In genomic region chr1:181319903-181320302, GRCh38 we compare ENCODE assay signal across 21 cellular contexts.
DNase-seq lines count a peak whose midpoint lies in the region; ATAC-seq, FAIRE-seq and TF ChIP-seq lines count a peak whose summit lies in the region.
"Had no signal": no experiment of that assay in that cellular context is flagged by ENCODE, and none has a peak within 500 bp of the region (broad histone marks: within the 10 kb centered on the region; RNA-seq: fewer than 3 reads in every experiment).

No MANE protein-coding gene starts in this region.

- 0% methylated on average over 3 of the region's 3 CpGs for WGBS in K562 (ENCODE audit: insufficient coverage, low coverage, missing lambda C conversion rate)
- WGBS in upper lobe of left lung, 2 donors = 56 to 85% methylated on average over 3 of the region's 3 CpGs

- H3K27ac ChIP-seq in K562 (ENCODE audit: extremely low read depth, low read depth, low read length) = no peak overlapping the region
- no peak overlapping the region for H3K27ac ChIP-seq in OCI-LY7 (ENCODE audit: low read depth, low read length, poor library complexity, severe bottlenecking)
- no peak overlapping the region for H3K27ac ChIP-seq in upper lobe of left lung
- H3K27ac ChIP-seq: BLaER1 treated with 17β-estradiol and CSF1 and Interleukin-3, amounts not matched to agents 10 nM and 100 nM; GM23248 had no signal

- peaks cover 13% of the 10 kb centered on the region for H3K4me1 Mint-ChIP-seq in activated CD8-positive, alpha-beta memory T cell treated with anti-CD3 and anti-CD28 coated beads, Interleukin-2, amount 10 ng/mL, durations not matched to agents 7 days and 5 days
- peaks cover 5% of the 10 kb centered on the region for H3K4me1 Mint-ChIP-seq in osteocyte (ENCODE audit: unreplicated experiment)
- H3K4me1 Mint-ChIP-seq: B cell had no signal

- no peaks in the 10 kb centered on the region for H3K79me2 ChIP-seq in K562 (ENCODE audit: control insufficient read depth, insufficient read depth, low read length)
- no peaks in the 10 kb centered on the region for H3K79me2 ChIP-seq in OCI-LY7 (ENCODE audit: insufficient read depth, low read depth, low read length)

- H3K9ac ChIP-seq in K562 (ENCODE audit: insufficient read depth in 1 of 2, low read depth in 2 of 2, low read length in 2 of 2) = no peak overlapping the region
- H3K9ac ChIP-seq: BLaER1 treated with 17β-estradiol and CSF1 and Interleukin-3, amounts not matched to agents 10 nM and 100 nM; GM23248 had no signal

- H4K20me1 ChIP-seq in K562 (replicated peaks; ENCODE audit: control insufficient read depth, insufficient read depth, low read length) = no peaks in the 10 kb centered on the region
- no peaks in the 10 kb centered on the region for H4K20me1 ChIP-seq in OCI-LY7 (ENCODE audit: insufficient read depth, low read length)
- H4K20me1 ChIP-seq: BLaER1 treated with 17β-estradiol and CSF1 and Interleukin-3, amounts not matched to agents 10 nM and 100 nM had no signal

- H3K36me3 Mint-ChIP-seq in activated CD8-positive, alpha-beta memory T cell treated with anti-CD3 and anti-CD28 coated beads, Interleukin-2, amount 10 ng/mL, durations not matched to agents 7 days and 5 days = no peaks in the 10 kb centered on the region
- H3K36me3 Mint-ChIP-seq in osteocyte (ENCODE audit: unreplicated experiment) = no peaks in the 10 kb centered on the region
- H3K36me3 Mint-ChIP-seq: CD8-positive, alpha-beta T cell had no signal

- no peaks in the 10 kb centered on the region for H3K9me2 ChIP-seq in OCI-LY7 (ENCODE audit: insufficient read depth, low read length)

- H3K4me1 ChIP-seq in K562 (replicated peaks in 1 of 2; ENCODE audit: control insufficient read depth in 2 of 2, insufficient read depth in 2 of 2, low read length in 2 of 2) = no peaks in the 10 kb centered on the region; a peak in 1 of 5 replicates
- H3K4me1 ChIP-seq in OCI-LY7 (ENCODE audit: insufficient read depth, low read length, poor library complexity, severe bottlenecking) = no peaks in the 10 kb centered on the region
- peaks cover 0 to 9% (median 0%) of the 10 kb centered on the region in 4 donors for H3K4me1 ChIP-seq in upper lobe of left lung

- FAIRE-seq in K562 (lab: Jason Lieb, UNC) = peak; percentile 6
- FAIRE-seq: GM12878, GM19239, H54, HTR-8/SVneo had no signal

- ATAC-seq in activated CD8-positive, alpha-beta memory T cell treated with anti-CD3 and anti-CD28 coated beads, Interleukin-2, amount 10 ng/mL, durations not matched to agents 7 days and 5 days = no peak
- no peak for ATAC-seq in K562
- ATAC-seq in upper lobe of left lung (ENCODE audit: low FRiP score in 2 of 2) = no peak
- ATAC-seq: CD8-positive, alpha-beta T cell; GM12878; HCT116 had no signal

- TF ChIP-seq CTCF in K562 (IDR thresholded peaks at IDR 0.05 in 2 of 3, conservative IDR thresholded peaks at IDR 0.05 in 1 of 3; ENCODE audit: insufficient read depth in 2 of 3, low read depth in 1 of 3, low read length in 3 of 3) = no peak
- no peak for TF ChIP-seq CTCF in osteocyte (IDR thresholded peaks at IDR 0.05)
- TF ChIP-seq CTCF in OCI-LY7 (conservative IDR thresholded peaks at IDR 0.05; ENCODE audit: low read length) = no peak
- no peak for TF ChIP-seq CTCF in upper lobe of left lung (IDR thresholded peaks at IDR 0.05)

- no peaks in the 10 kb centered on the region for H3K36me3 ChIP-seq in K562 (ENCODE audit: control insufficient read depth, insufficient read depth, low read length)
- no peaks in the 10 kb centered on the region for H3K36me3 ChIP-seq in OCI-LY7 (ENCODE audit: insufficient read depth, low read length)
- no peaks in the 10 kb centered on the region for H3K36me3 ChIP-seq in upper lobe of left lung
- H3K36me3 ChIP-seq: BLaER1 treated with 17β-estradiol and CSF1 and Interleukin-3, amounts not matched to agents 10 nM and 100 nM had no signal

- no peaks in the 10 kb centered on the region for H3K9me1 ChIP-seq in K562 (ENCODE audit: control insufficient read depth, insufficient read depth, low read length)

- H3K4me2 ChIP-seq in K562 (ENCODE audit: insufficient read depth, low read length) (no peak overlapping the region), OCI-LY7 (ENCODE audit: low read length) (no peak overlapping the region)
- H3K4me2 ChIP-seq: BLaER1 treated with 17β-estradiol and CSF1 and Interleukin-3, amounts not matched to agents 10 nM and 100 nM had no signal

- H3K9me3 Mint-ChIP-seq in activated CD8-positive, alpha-beta memory T cell treated with anti-CD3 and anti-CD28 coated beads, Interleukin-2, amount 10 ng/mL, durations not matched to agents 7 days and 5 days (ENCODE audit: low read depth) = no peaks in the 10 kb centered on the region
- no peaks in the 10 kb centered on the region for H3K9me3 Mint-ChIP-seq in osteocyte (ENCODE audit: unreplicated experiment)
- H3K9me3 Mint-ChIP-seq: CD8-positive, alpha-beta T cell; HFFc6 had no signal

- intact Hi-C loops in K562 (cut with micrococcal nuclease) = no loop called here
- intact Hi-C loops in OCI-LY7 (cut with micrococcal nuclease; ENCODE audit: unreplicated experiment) = no loop called here

- H3K27ac Mint-ChIP-seq in activated CD8-positive, alpha-beta memory T cell treated with anti-CD3 and anti-CD28 coated beads, Interleukin-2, amount 10 ng/mL, durations not matched to agents 7 days and 5 days = no peak overlapping the region
- no peak overlapping the region for H3K27ac Mint-ChIP-seq in osteocyte (ENCODE audit: unreplicated experiment)
- H3K27ac Mint-ChIP-seq: B cell; CD8-positive, alpha-beta T cell; HFFc6 had no signal

- POLR2A ChIA-PET in K562 (lab: Yijun Ruan, JAX) = interaction anchor here (0.7 to 1.0 kb wide), 2 partner anchors 9 to 44 kb away, joined by 3 read pairs; no protein-coding TSS in a partner anchor
- POLR2A ChIA-PET in OCI-LY7 (lab: Charles Lee) = no interaction called here

- H2AFZ ChIP-seq in K562 (ENCODE audit: low read depth, low read length) = no peak overlapping the region
- H2AFZ ChIP-seq in OCI-LY7 (ENCODE audit: low read length) = no peak overlapping the region
- H2AFZ ChIP-seq: GM23248 had no signal

- TF ChIP-seq EP300 in K562 (IDR thresholded peaks at IDR 0.05; ENCODE audit: low read length) = no peak
- no peak for TF ChIP-seq EP300 in upper lobe of left lung (IDR thresholded peaks at IDR 0.05)

- CTCF ChIA-PET in activated CD8-positive, alpha-beta memory T cell treated with anti-CD3 and anti-CD28 coated beads, Interleukin-2, amount 10 ng/mL, durations not matched to agents 7 days and 5 days (lab: Charles Lee) = interaction anchor here (0.7 kb wide), 1 partner anchor 90 kb away, joined by 3 read pairs; no protein-coding TSS in a partner anchor
- CTCF ChIA-PET in K562 (lab: Yijun Ruan, JAX; ENCODE audit: low intra/inter-chr PET ratio) = no interaction called here
- CTCF ChIA-PET in OCI-LY7 (lab: Charles Lee; ENCODE audit: unreplicated experiment) = no interaction called here

- no peak for TF ChIP-seq RAD21 in K562 (CRISPR knock-in tag; conservative IDR thresholded peaks at IDR 0.05 in 1 of 2, IDR thresholded peaks at IDR 0.05 in 1 of 2)

- H3K27me3 Mint-ChIP-seq in activated CD8-positive, alpha-beta memory T cell treated with anti-CD3 and anti-CD28 coated beads, Interleukin-2, amount 10 ng/mL, durations not matched to agents 7 days and 5 days = peaks cover 62% of the 10 kb centered on the region
- peaks cover 51% of the 10 kb centered on the region for H3K27me3 Mint-ChIP-seq in osteocyte (ENCODE audit: unreplicated experiment)

- no peaks in the 10 kb centered on the region for H3K9me3 ChIP-seq in K562 (replicated peaks; ENCODE audit: control insufficient read depth, insufficient read depth, low read depth, low read length)
- no peaks in the 10 kb centered on the region for H3K9me3 ChIP-seq in OCI-LY7 (ENCODE audit: low read length)
- no peaks in the 10 kb centered on the region for H3K9me3 ChIP-seq in upper lobe of left lung

- DNase-seq in activated CD8-positive, alpha-beta memory T cell treated with anti-CD3 and anti-CD28 coated beads, Interleukin-2, amount 10 ng/mL, durations not matched to agents 7 days and 5 days = peak; percentile 18
- DNase-seq in activated CD8-positive, alpha-beta memory T cell treated with anti-CD3 and anti-CD28 coated beads, Interleukin-2, amount 50 U/mL, for 48 hours = no peak
- DNase-seq in K562 (ENCODE audit: extremely low read depth in 1 of 4, low spot score in 3 of 4) (no peak), islet precursor cell (peak; percentile 34), osteocyte (ENCODE audit: extremely low spot score, unreplicated experiment) (peak; percentile 8), OCI-LY7 (ENCODE audit: low spot score) (no peak), upper lobe of left lung (no peak)
- DNase-seq: Calu3; CD8-positive, alpha-beta T cell; DMS79 treated with DMSO at 0.1 percent for 48 hours; EL; GM23248; HFFc6; IMR-90 had no signal

- H3K27me3 ChIP-seq in K562 (ENCODE audit: control insufficient read depth in 2 of 2, insufficient read depth in 2 of 2, low read length in 2 of 2) (peaks cover 18 to 27% of the 10 kb centered on the region in 2 experiments), upper lobe of left lung (peaks cover 0 to 12% (median 8%) of the 10 kb centered on the region in 4 donors)

- BruUV-seq in K562 (replicated peaks; lab: Mats Ljungman, UMichigan) (no TSS peak), OCI-LY7 (replicated peaks; lab: Mats Ljungman, UMichigan) (no TSS peak)

- H3K4me3 ChIP-seq in K562 (no peak overlapping the region), OCI-LY7 (ENCODE audit: low read depth, low read length, poor library complexity, severe bottlenecking) (no peak overlapping the region), upper lobe of left lung (no peak overlapping the region)
- H3K4me3 ChIP-seq: BLaER1 treated with 17β-estradiol and CSF1 and Interleukin-3, amounts not matched to agents 10 nM and 100 nM; GM12878; GM23248 had no signal

- in situ Hi-C loops in K562 (cut with MboI) = no loop called here

- TF ChIP-seq POLR2A in K562 (conservative IDR thresholded peaks at IDR 0.05) (no peak), upper lobe of left lung (IDR thresholded peaks at IDR 0.05) (no peak)

- no peak overlapping the region for H3K4me3 Mint-ChIP-seq in activated CD8-positive, alpha-beta memory T cell treated with anti-CD3 and anti-CD28 coated beads, Interleukin-2, amount 10 ng/mL, durations not matched to agents 7 days and 5 days
- no peak overlapping the region for H3K4me3 Mint-ChIP-seq in osteocyte (ENCODE audit: unreplicated experiment)
- H3K4me3 Mint-ChIP-seq: B cell; CD8-positive, alpha-beta T cell; HFFc6 had no signal

TF ChIP-seq in K562, 482 proteins besides CTCF, POLR2A, EP300 and RAD21 (continues in another document):
- no peak for TF ChIP-seq DIDO1 (tag; IDR thresholded peaks at IDR 0.05; ENCODE audit: low read depth)

Comparison
In these comparisons a context has a peak if more than half of its experiments do, and no peak if none do; other contexts are left out.
1. DNase-seq: peak in activated CD8-positive, alpha-beta memory T cell treated with anti-CD3 and anti-CD28 coated beads, Interleukin-2, amount 10 ng/mL, durations not matched to agents 7 days and 5 days (single experiment), islet precursor cell (single experiment) and osteocyte (single experiment); none in activated CD8-positive, alpha-beta memory T cell treated with anti-CD3 and anti-CD28 coated beads, Interleukin-2, amount 50 U/mL, for 48 hours (single experiment), K562 (0 of 4), OCI-LY7 (single experiment) and upper lobe of left lung (0 of 2).